18 cellular contexts compared by ENCODE assay signal in the genomic region with DNA sequence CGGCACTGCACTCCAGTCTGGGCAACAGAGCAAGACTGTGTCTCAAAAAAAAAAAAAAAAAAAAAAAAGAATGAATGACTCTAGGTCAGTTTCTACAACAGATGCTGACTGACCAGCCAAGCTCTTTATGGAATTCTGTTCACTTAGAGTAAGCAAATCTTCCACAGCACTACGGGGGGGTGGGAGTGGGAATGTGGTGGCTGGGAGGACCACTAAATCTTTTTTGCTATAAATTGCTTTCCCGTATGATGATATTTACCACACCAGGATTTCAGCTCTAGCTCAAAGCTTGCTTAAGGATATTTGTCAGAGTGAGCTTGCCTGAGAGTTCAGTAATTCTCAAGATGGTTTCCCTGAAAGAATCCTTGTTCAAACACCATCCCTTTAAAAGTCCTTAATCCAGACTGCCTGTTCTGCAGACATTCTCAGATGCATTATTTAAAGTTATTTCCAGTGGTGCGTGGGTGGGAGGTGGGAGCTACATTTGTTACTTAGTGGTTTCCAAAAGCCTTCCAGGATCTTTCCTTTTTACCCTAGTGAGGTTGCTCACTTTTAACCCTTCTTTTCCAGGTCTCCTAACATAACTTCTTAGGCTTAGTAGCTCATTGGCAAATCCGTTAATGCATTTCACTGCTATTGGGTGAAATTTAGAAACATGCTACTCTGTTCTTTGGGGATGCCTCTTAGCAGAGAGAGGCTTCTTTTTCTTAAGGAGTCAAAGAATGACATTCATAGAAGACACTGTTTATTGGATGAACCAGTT.
DNase-seq lines count a peak whose midpoint lies in the region; ATAC-seq and TF ChIP-seq lines count a peak whose summit lies in the region.
"Had no signal": no experiment of that assay in that cellular context is flagged by ENCODE, and none has a peak within 500 bp of the region (broad histone marks: within the 10 kb centered on the region; RNA-seq: fewer than 3 reads in every experiment).

No MANE protein-coding gene starts in this region.

- intact Hi-C loops in sigmoid colon (cut with DNase I), result no loop called here
- intact Hi-C loops in OCI-LY7 (cut with micrococcal nuclease; ENCODE audit: unreplicated experiment), result no loop called here

- BruUV-seq in OCI-LY7 (replicated peaks; lab: Mats Ljungman, UMichigan), result no TSS peak

- 54 to 57% methylated on average over 5 of the region's 5 CpGs for WGBS in GM23248 (ENCODE audit: low coverage in 1 of 2, low lambda C conversion rate in 2 of 2, missing lambda C conversion rate in 2 of 2), 2 experiments
- WGBS in sigmoid colon, 2 donors, result 56 to 59% methylated on average over 5 of the region's 5 CpGs

- H3K9me3 ChIP-seq in GM23248 (ENCODE audit: low read depth), result no peaks in the 10 kb centered on the region
- no peaks in the 10 kb centered on the region for H3K9me3 ChIP-seq in RWPE2 (ENCODE audit: severe bottlenecking)
- H3K9me3 ChIP-seq in sigmoid colon, result no peaks in the 10 kb centered on the region
- H3K9me3 ChIP-seq in OCI-LY7 (ENCODE audit: low read length), result no peaks in the 10 kb centered on the region
- H3K9me3 ChIP-seq: heart right ventricle, MG63 had no signal

- H3K27ac ChIP-seq in GM23248, result peak overlapping the region; percentile 25
- peak overlapping the region; percentile 26 for H3K27ac ChIP-seq in RWPE2 (ENCODE audit: poor library complexity, severe bottlenecking)
- peak overlapping the region; percentile 37 for H3K27ac ChIP-seq in epithelial cell of prostate
- H3K27ac ChIP-seq in sigmoid colon, result peak overlapping the region in 1 of 4 donors; percentile 40
- H3K27ac ChIP-seq in OCI-LY7 (ENCODE audit: low read depth, low read length, poor library complexity, severe bottlenecking), result no peak overlapping the region
- H3K27ac ChIP-seq: coronary artery, RWPE1 had no signal

- no peak overlapping the region for H3K4me3 ChIP-seq in GM23248
- no peak overlapping the region for H3K4me3 ChIP-seq in RWPE2 (ENCODE audit: severe bottlenecking)
- no peak overlapping the region for H3K4me3 ChIP-seq in sigmoid colon
- no peak overlapping the region for H3K4me3 ChIP-seq in OCI-LY7 (ENCODE audit: low read depth, low read length, poor library complexity, severe bottlenecking)
- H3K4me3 ChIP-seq: coronary artery, heart right ventricle, MG63 had no signal

- H3K4me2 ChIP-seq in GM23248 (ENCODE audit: unreplicated experiment), result peak overlapping the region; percentile 33
- H3K4me2 ChIP-seq in OCI-LY7 (ENCODE audit: low read length), result no peak overlapping the region

- peaks cover 33% of the 10 kb centered on the region for H3F3A ChIP-seq in GM23248 (ENCODE audit: insufficient read depth)

- TF ChIP-seq CTCF in RWPE2 (IDR thresholded peaks at IDR 0.05; ENCODE audit: poor library complexity, severe bottlenecking) (no peak), sigmoid colon (IDR thresholded peaks at IDR 0.05) (no peak), OCI-LY7 (conservative IDR thresholded peaks at IDR 0.05; ENCODE audit: low read length) (no peak)

- H3K27me3 ChIP-seq in GM23248 (replicated peaks; ENCODE audit: insufficient read depth) (no peaks in the 10 kb centered on the region), RWPE2 (ENCODE audit: insufficient read depth, poor library complexity, severe bottlenecking) (no peaks in the 10 kb centered on the region), sigmoid colon (no peaks in the 10 kb centered on the region)
- H3K27me3 ChIP-seq: heart right ventricle, MG63 had no signal

- no peaks in the 10 kb centered on the region for H3K36me3 ChIP-seq in GM23248 (ENCODE audit: low read depth)
- no peaks in the 10 kb centered on the region for H3K36me3 ChIP-seq in RWPE2 (ENCODE audit: low read depth)
- H3K36me3 ChIP-seq in sigmoid colon, result no peaks in the 10 kb centered on the region
- H3K36me3 ChIP-seq in OCI-LY7 (ENCODE audit: insufficient read depth, low read length), result peaks cover 14% of the 10 kb centered on the region; the same call in 1 of the 2 replicates
- H3K36me3 ChIP-seq: heart right ventricle had no signal

- H3K4me1 ChIP-seq in GM23248 (ENCODE audit: insufficient read depth) (peaks cover 41% of the 10 kb centered on the region), RWPE2 (ENCODE audit: insufficient read depth, poor library complexity, severe bottlenecking) (peaks cover 13% of the 10 kb centered on the region), sigmoid colon (peaks cover 0 to 18% (median 7%) of the 10 kb centered on the region in 4 donors), OCI-LY7 (ENCODE audit: insufficient read depth, low read length, poor library complexity, severe bottlenecking) (peaks cover 91% of the 10 kb centered on the region)

- H3K9ac ChIP-seq in GM23248, result no peak overlapping the region

- CTCF ChIA-PET in OCI-LY7 (lab: Charles Lee; ENCODE audit: unreplicated experiment), result interaction anchor here (1.2 kb wide), 1 partner anchor 25 kb away, joined by 4 read pairs; no protein-coding TSS in a partner anchor

- H4K20me1 ChIP-seq in GM23248 (ENCODE audit: insufficient read depth) (no peaks in the 10 kb centered on the region), OCI-LY7 (ENCODE audit: insufficient read depth, low read length) (no peaks in the 10 kb centered on the region)

- no peak for ATAC-seq in RWPE2 (ENCODE audit: low read depth)

- POLR2A ChIA-PET in OCI-LY7 (lab: Charles Lee), result interaction anchor here (0.7 to 1.9 kb wide), 8 partner anchors 13 to 44 kb away, joined by 3 to 6 read pairs (median 4); no protein-coding TSS in a partner anchor

- H2AFZ ChIP-seq in GM23248, result no peak overlapping the region
- no peak overlapping the region for H2AFZ ChIP-seq in OCI-LY7 (ENCODE audit: low read length)

- no peak for TF ChIP-seq POLR2A in sigmoid colon (IDR thresholded peaks at IDR 0.05)

- H3K79me2 ChIP-seq in GM23248 (ENCODE audit: insufficient read depth), result peaks cover 71% of the 10 kb centered on the region
- H3K79me2 ChIP-seq in OCI-LY7 (ENCODE audit: insufficient read depth, low read depth, low read length), result peaks cover 16% of the 10 kb centered on the region; the same call in 1 of the 2 replicates

- DNase-seq in GM23248 (peak; percentile 42), RWPE2 (ENCODE audit: low spot score) (no peak), epithelial cell of prostate (ENCODE audit: low read depth, low spot score) (no peak), sigmoid colon (peak; percentile 43), amygdala (lab: John Stamatoyannopoulos, UW) (no peak), NCI-H82 (lab: John Stamatoyannopoulos, UW) (no peak), OCI-LY7 (ENCODE audit: low spot score) (no peak)
- DNase-seq: activated T-cell treated with anti-CD3 and anti-CD28 coated beads, Interleukin-2, amount 50 U/mL, for 4 hours; COR-L47; erythroblast; heart right ventricle; kidney; MG63; NCI-H2081; stimulated activated CD4-positive, alpha-beta T cell treated with anti-CD3 and anti-CD28 coated beads, Interleukin-15, amount 100 ng/mL, for 24 hours; T-helper 17 cell had no signal

- no peak for TF ChIP-seq EP300 in sigmoid colon (IDR thresholded peaks at IDR 0.05)

- in situ Hi-C loops in GM23248 (cut with MboI), result no loop called here

- H3K9me2 ChIP-seq in GM23248 (ENCODE audit: insufficient read depth) (no peaks in the 10 kb centered on the region), OCI-LY7 (ENCODE audit: insufficient read depth, low read length) (no peaks in the 10 kb centered on the region)

Comparison
In these comparisons a context has a peak if more than half of its experiments do, and no peak if none do; other contexts are left out.
1. DNase-seq: peak in GM23248 (single experiment) and sigmoid colon (single experiment); none in RWPE2 (single experiment), epithelial cell of prostate (single experiment), amygdala (0 of 56), NCI-H82 (single experiment) and OCI-LY7 (single experiment).